1 cellular context compared by ENCODE assay signal in the genomic region with DNA sequence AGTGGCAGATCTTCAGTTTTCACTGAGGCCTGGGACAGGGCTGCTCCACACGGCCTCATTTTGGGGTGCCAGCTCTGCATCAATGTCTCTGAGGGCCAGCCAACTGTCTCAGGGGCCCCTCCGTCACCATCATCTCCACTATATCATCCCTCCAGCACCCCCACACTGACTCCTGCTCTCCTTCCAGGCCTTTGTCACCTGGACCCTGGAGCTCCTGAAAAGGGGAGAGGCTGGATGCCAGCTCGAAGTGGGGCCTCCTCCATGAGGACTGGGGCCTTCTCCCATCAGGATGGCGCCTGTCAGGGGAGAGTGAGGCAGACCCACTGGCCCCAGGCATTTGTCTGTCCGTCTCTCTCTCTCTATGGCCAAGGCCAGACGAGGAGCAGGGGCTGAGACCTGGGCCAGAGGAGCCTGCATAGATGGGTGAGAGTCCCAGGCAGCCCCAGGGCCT.
TF ChIP-seq lines count a peak whose summit lies in the region.

No MANE protein-coding gene starts in this region.

TF ChIP-seq in H1, 55 proteins besides CTCF, POLR2A, EP300 and RAD21:
- TF ChIP-seq CHD2 (IDR thresholded peaks at IDR 0.05; ENCODE audit: low read length) (no peak), CEBPB (IDR thresholded peaks at IDR 0.05; ENCODE audit: low read depth, low read length) (no peak), SRF (IDR thresholded peaks at IDR 0.05; ENCODE audit: low read depth, low read length) (no peak), SIN3A (conservative IDR thresholded peaks at IDR 0.05 in 1 of 2, IDR thresholded peaks at IDR 0.05 in 1 of 2; ENCODE audit: low read depth in 1 of 2, low read length in 2 of 2) (no peak), KDM4A (IDR thresholded peaks at IDR 0.05; ENCODE audit: low read depth, low read length, severe bottlenecking) (no peak), RXRA (IDR thresholded peaks at IDR 0.05; ENCODE audit: insufficient read depth, low read depth, low read length) (no peak), ZNF274 (IDR thresholded peaks at IDR 0.05; ENCODE audit: borderline replicate concordance, extremely low read depth, low read length) (no peak), SP1 (IDR thresholded peaks at IDR 0.05; ENCODE audit: low read depth, low read length) (no peak), NRF1 (IDR thresholded peaks at IDR 0.05; ENCODE audit: low read depth, low read length) (no peak)
